ENCODE assay signal across 1 cellular context in the genomic region with DNA sequence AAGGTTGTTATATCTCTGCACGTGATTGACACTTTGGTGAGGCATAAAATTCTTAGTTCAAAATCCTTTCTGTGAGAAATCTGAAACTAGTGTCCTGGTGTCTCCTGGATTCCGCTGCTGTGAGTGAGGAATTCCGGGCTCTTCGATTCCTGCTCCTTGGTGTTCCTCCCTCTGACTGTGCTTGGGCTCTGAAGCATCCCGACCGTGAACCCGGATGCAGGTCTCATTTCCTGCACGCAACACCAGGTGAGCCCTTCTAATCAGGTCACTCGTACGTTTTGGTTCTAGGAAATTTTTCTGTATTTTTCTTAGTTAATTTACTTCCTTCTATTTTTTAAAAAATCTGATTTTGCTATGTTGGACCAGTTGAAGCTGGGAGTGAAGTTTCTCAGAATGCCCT.
TF ChIP-seq lines count a peak whose summit lies in the region.

No MANE protein-coding gene starts in this region.

TF ChIP-seq in GM12878, 131 proteins besides CTCF, POLR2A, EP300 and RAD21 (continued from another document):
- TF ChIP-seq CREM (IDR thresholded peaks at IDR 0.05; ENCODE audit: low read depth), result no peak
- TF ChIP-seq, protein P1, sequence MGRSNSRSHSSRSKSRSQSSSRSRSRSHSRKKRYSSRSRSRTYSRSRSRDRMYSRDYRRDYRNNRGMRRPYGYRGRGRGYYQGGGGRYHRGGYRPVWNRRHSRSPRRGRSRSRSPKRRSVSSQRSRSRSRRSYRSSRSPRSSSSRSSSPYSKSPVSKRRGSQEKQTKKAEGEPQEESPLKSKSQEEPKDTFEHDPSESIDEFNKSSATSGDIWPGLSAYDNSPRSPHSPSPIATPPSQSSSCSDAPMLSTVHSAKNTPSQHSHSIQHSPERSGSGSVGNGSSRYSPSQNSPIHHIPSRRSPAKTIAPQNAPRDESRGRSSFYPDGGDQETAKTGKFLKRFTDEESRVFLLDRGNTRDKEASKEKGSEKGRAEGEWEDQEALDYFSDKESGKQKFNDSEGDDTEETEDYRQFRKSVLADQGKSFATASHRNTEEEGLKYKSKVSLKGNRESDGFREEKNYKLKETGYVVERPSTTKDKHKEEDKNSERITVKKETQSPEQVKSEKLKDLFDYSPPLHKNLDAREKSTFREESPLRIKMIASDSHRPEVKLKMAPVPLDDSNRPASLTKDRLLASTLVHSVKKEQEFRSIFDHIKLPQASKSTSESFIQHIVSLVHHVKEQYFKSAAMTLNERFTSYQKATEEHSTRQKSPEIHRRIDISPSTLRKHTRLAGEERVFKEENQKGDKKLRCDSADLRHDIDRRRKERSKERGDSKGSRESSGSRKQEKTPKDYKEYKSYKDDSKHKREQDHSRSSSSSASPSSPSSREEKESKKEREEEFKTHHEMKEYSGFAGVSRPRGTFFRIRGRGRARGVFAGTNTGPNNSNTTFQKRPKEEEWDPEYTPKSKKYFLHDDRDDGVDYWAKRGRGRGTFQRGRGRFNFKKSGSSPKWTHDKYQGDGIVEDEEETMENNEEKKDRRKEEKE (IDR thresholded peaks at IDR 0.05), result no peak
- TF ChIP-seq HCFC1 (IDR thresholded peaks at IDR 0.05; ENCODE audit: low read length), result no peak
- no peak for TF ChIP-seq HDAC2 (IDR thresholded peaks at IDR 0.05)
- no peak for TF ChIP-seq SIN3A (IDR thresholded peaks at IDR 0.05; ENCODE audit: low read depth, low read length)
- no peak for TF ChIP-seq MEF2A (IDR thresholded peaks at IDR 0.05; ENCODE audit: insufficient read depth, low read depth, low read length)
- TF ChIP-seq, protein P2, sequence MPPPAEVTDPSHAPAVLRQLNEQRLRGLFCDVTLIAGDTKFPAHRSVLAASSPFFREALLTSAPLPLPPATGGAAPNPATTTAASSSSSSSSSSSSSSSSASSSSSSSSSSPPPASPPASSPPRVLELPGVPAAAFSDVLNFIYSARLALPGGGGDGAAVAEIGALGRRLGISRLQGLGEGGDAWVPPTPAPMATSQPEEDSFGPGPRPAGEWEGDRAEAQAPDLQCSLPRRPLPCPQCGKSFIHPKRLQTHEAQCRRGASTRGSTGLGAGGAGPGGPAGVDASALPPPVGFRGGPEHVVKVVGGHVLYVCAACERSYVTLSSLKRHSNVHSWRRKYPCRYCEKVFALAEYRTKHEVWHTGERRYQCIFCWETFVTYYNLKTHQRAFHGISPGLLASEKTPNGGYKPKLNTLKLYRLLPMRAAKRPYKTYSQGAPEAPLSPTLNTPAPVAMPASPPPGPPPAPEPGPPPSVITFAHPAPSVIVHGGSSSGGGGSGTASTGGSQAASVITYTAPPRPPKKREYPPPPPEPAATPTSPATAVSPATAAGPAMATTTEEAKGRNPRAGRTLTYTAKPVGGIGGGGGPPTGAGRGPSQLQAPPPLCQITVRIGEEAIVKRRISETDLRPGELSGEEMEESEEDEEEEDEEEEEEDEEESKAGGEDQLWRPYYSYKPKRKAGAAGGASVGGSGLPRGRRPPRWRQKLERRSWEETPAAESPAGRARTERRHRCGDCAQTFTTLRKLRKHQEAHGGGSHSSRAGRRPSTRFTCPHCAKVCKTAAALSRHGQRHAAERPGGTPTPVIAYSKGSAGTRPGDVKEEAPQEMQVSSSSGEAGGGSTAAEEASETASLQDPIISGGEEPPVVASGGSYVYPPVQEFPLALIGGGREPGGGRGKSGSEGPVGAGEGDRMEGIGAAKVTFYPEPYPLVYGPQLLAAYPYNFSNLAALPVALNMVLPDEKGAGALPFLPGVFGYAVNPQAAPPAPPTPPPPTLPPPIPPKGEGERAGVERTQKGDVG (CRISPR knock-in tag; IDR thresholded peaks at IDR 0.05), result no peak
- TF ChIP-seq SREBF1 (IDR thresholded peaks at IDR 0.05; ENCODE audit: low read length), result no peak
- TF ChIP-seq KDM1A (IDR thresholded peaks at IDR 0.05; ENCODE audit: borderline replicate concordance), result no peak
- no peak for TF ChIP-seq LARP7 (IDR thresholded peaks at IDR 0.05)
